In genomic region chr10:4202936-4203335, GRCh38 we compare ENCODE assay signal across 25 cellular contexts.
DNase-seq lines count a peak whose midpoint lies in the region; ATAC-seq and TF ChIP-seq lines count a peak whose summit lies in the region.
"Had no signal": no experiment of that assay in that cellular context is flagged by ENCODE, and none has a peak within 500 bp of the region (broad histone marks: within the 10 kb centered on the region; RNA-seq: fewer than 3 reads in every experiment).

No MANE protein-coding gene starts in this region.

- no peaks in the 10 kb centered on the region for H3K9me3 Mint-ChIP-seq in mesothelial cell of epicardium

- H3K4me1 Mint-ChIP-seq in mesothelial cell of epicardium, result peaks cover 26% of the 10 kb centered on the region

- in situ Hi-C loops in Panc1 (cut with HindIII; ENCODE audit: low pct_unique_long_range_greater_than_20kb, low sequenced_read_pairs) (no loop called here), astrocyte of the spinal cord (cut with HindIII; ENCODE audit: low sequenced_read_pairs) (no loop called here)

- H4K20me1 ChIP-seq in fibroblast of lung (ENCODE audit: control insufficient read depth, extremely low read depth, insufficient read depth, low read length), result no peaks in the 10 kb centered on the region

- peak overlapping the region; percentile 1 for H3K27ac ChIP-seq in Panc1 (ENCODE audit: low read length)
- H3K27ac ChIP-seq in fibroblast of lung (ENCODE audit: insufficient read depth, low read length), result no peak overlapping the region
- no peak overlapping the region for H3K27ac ChIP-seq in thoracic aorta
- H3K27ac ChIP-seq: HL-60, PC-9 had no signal

- TF ChIP-seq CTCF in Panc1 (IDR thresholded peaks at IDR 0.05), result no peak
- TF ChIP-seq CTCF in astrocyte of the spinal cord (IDR thresholded peaks at IDR 0.05; ENCODE audit: low read depth, low read length), result no peak
- TF ChIP-seq CTCF in fibroblast of lung (conservative IDR thresholded peaks at IDR 0.05 in 1 of 2, IDR thresholded peaks at IDR 0.05 in 1 of 2; ENCODE audit: low read depth in 1 of 2, low read length in 2 of 2), result no peak
- no peak for TF ChIP-seq CTCF in thoracic aorta (IDR thresholded peaks at IDR 0.05)
- no peak for TF ChIP-seq CTCF in mesothelial cell of epicardium (IDR thresholded peaks at IDR 0.05; ENCODE audit: unreplicated experiment)

- no peak for ATAC-seq in Panc1
- peak; percentile 9 for ATAC-seq in thoracic aorta (ENCODE audit: insufficient number of reproducible peaks, low FRiP score, low read depth)
- ATAC-seq in GM19452 (IDR thresholded peaks at IDR 0.05; ENCODE audit: unreplicated experiment), result no peak
- ATAC-seq: K562 had no signal

- DNase-seq in Panc1 (ENCODE audit: low read depth, low spot score) (no peak), astrocyte of the spinal cord (ENCODE audit: low read depth, low spot score) (peak; percentile 16), fibroblast of lung (ENCODE audit: low read depth in 2 of 2) (peak; percentile 8 to 34), thoracic aorta (ENCODE audit: low spot score) (no peak), SIG-M5 treated with dmso at 0.1 percent for 504 hours (lab: John Stamatoyannopoulos, UW; ENCODE audit: unreplicated experiment) (no peak), mesothelial cell of epicardium (ENCODE audit: low spot score in 2 of 2, unreplicated experiment in 2 of 2) (no peak)
- DNase-seq: C1 segment of cervical spinal cord; CD4-positive, alpha-beta memory T cell; COR-L47; HCEC 1CT; Kasumi-1; NCI-H1092 treated with DMSO at 0.1 percent for 48 hours; NCI-H1436; NCI-H187; NCI-H2081 treated with DMSO at 0.1 percent for 48 hours; NCI-H2171; NCI-H226; NCI-H524; NCI-H774; Right ventricle myocardium superior; RPMI8226 had no signal

- peaks cover 2% of the 10 kb centered on the region for H3K27me3 Mint-ChIP-seq in mesothelial cell of epicardium (ENCODE audit: low read depth)
- H3K27me3 Mint-ChIP-seq: CD4-positive, alpha-beta memory T cell had no signal

- no peak overlapping the region for H3K4me3 Mint-ChIP-seq in mesothelial cell of epicardium
- H3K4me3 Mint-ChIP-seq: CD4-positive, alpha-beta memory T cell had no signal

- no peak overlapping the region for H3K9ac ChIP-seq in fibroblast of lung (ENCODE audit: insufficient read depth, low read length)

- H3K36me3 ChIP-seq in Panc1 (ENCODE audit: control insufficient read depth, insufficient read depth, low read length) (no peaks in the 10 kb centered on the region), fibroblast of lung (ENCODE audit: control insufficient read depth, insufficient read depth, low read length) (no peaks in the 10 kb centered on the region), thoracic aorta (no peaks in the 10 kb centered on the region)

- H3K27ac Mint-ChIP-seq in mesothelial cell of epicardium, result no peak overlapping the region
- H3K27ac Mint-ChIP-seq: CD4-positive, alpha-beta memory T cell had no signal

- H3K4me3 ChIP-seq in Panc1 (ENCODE audit: low read depth in 2 of 2, low read length in 2 of 2), result no peak overlapping the region
- H3K4me3 ChIP-seq in astrocyte of the spinal cord (ENCODE audit: low read depth, low read length), result no peak overlapping the region
- H3K4me3 ChIP-seq in fibroblast of lung (replicated peaks in 1 of 4; ENCODE audit: control extremely low read depth in 1 of 4, insufficient read depth in 1 of 4, low read depth in 3 of 4, low read length in 4 of 4), result no peak overlapping the region
- no peak overlapping the region for H3K4me3 ChIP-seq in thoracic aorta
- H3K4me3 ChIP-seq: K562, PC-9 had no signal

- no peaks in the 10 kb centered on the region for H3K9me3 ChIP-seq in Panc1 (ENCODE audit: control insufficient read depth, insufficient read depth, low read depth, low read length)
- H3K9me3 ChIP-seq in fibroblast of lung (ENCODE audit: control insufficient read depth, insufficient read depth, low read depth, low read length), result no peaks in the 10 kb centered on the region
- H3K9me3 ChIP-seq in thoracic aorta, result no peaks in the 10 kb centered on the region

- no peak overlapping the region for H2AFZ ChIP-seq in fibroblast of lung (ENCODE audit: low read length)
- H2AFZ ChIP-seq: PC-9 had no signal

- H3K36me3 Mint-ChIP-seq in mesothelial cell of epicardium, result no peaks in the 10 kb centered on the region
- H3K36me3 Mint-ChIP-seq: CD4-positive, alpha-beta memory T cell had no signal

- no peaks in the 10 kb centered on the region for H3K79me2 ChIP-seq in fibroblast of lung (ENCODE audit: control insufficient read depth, insufficient read depth, low read length)

- H3K4me2 ChIP-seq in fibroblast of lung (ENCODE audit: extremely low read depth, insufficient read depth, low read length), result no peak overlapping the region
- H3K4me2 ChIP-seq: PC-9 had no signal

- no peaks in the 10 kb centered on the region for H3K4me1 ChIP-seq in Panc1 (ENCODE audit: control insufficient read depth, insufficient read depth, low read length)
- no peaks in the 10 kb centered on the region for H3K4me1 ChIP-seq in fibroblast of lung (ENCODE audit: control insufficient read depth, extremely low read depth, insufficient read depth, low read length)
- H3K4me1 ChIP-seq in thoracic aorta (ENCODE audit: control insufficient read depth in 1 of 2, low read depth in 2 of 2), result peaks cover 0 to 22% of the 10 kb centered on the region in 2 donors

- no TSS peak for BruUV-seq in Panc1 (replicated peaks; lab: Mats Ljungman, UMichigan)

- CTCF ChIA-PET in Panc1 (lab: Charles Lee), result no interaction called here

- intact Hi-C loops in Panc1 (cut with micrococcal nuclease; ENCODE audit: unreplicated experiment), result no loop called here

- H3K27me3 ChIP-seq in Panc1 (ENCODE audit: control insufficient read depth, insufficient read depth, low read length) (no peaks in the 10 kb centered on the region), fibroblast of lung (ENCODE audit: control insufficient read depth, insufficient read depth, low read length) (no peaks in the 10 kb centered on the region), thoracic aorta (replicated peaks; ENCODE audit: insufficient read depth) (no peaks in the 10 kb centered on the region)

- POLR2A ChIA-PET in Panc1 (lab: Charles Lee), result no interaction called here

Comparison
In these comparisons a context has a peak if more than half of its experiments do, and no peak if none do; other contexts are left out.
1. DNase-seq: peak in astrocyte of the spinal cord (single experiment) and fibroblast of lung (2 of 2); none in Panc1 (single experiment), thoracic aorta (single experiment), SIG-M5 treated with dmso at 0.1 percent for 504 hours (single experiment) and mesothelial cell of epicardium (0 of 2).